In the genomic region with DNA sequence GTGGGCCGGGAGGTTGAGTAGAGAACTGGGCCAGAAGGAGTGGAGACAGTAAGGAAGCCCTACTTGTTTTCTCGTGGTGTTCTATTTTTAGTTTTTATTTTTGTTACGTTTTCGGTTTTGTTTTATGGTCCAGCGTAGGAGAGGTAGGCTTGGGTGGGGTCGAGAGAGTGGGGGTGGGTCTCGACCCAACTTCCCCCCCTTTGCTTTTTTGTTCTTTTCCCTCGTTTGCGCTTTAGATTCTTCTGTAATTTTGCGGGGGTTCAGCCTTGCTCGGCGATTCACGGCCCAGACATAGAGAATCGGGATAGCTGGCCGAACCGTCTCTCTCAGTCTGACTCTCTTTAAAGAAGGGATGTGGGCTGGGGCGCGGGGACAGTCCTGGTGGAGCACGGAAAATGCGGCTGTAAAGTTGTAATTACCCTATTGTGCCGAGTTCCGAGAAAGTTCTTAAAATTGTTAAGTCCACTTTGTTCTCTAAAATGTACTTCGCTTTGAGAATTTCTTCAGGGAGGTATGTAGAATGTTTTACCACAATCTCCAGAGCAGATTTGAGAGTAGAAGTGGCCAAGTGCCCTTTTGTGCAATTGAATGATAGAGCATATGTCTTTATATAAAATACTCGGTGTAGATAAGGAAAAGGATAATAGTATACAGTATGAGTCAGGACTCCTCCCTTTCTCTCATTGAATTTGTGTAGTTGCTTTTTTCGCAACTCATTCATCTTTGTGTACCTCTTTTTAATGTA, we compare ENCODE assay signal across 2 cellular contexts.
TF ChIP-seq lines count a peak whose summit lies in the region.

No MANE protein-coding gene starts in this region.

TF ChIP-seq in IMR-90, 13 proteins besides CTCF, POLR2A, EP300 and RAD21 (continued from another document):
- TF ChIP-seq, protein P1, sequence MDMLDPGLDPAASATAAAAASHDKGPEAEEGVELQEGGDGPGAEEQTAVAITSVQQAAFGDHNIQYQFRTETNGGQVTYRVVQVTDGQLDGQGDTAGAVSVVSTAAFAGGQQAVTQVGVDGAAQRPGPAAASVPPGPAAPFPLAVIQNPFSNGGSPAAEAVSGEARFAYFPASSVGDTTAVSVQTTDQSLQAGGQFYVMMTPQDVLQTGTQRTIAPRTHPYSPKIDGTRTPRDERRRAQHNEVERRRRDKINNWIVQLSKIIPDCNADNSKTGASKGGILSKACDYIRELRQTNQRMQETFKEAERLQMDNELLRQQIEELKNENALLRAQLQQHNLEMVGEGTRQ (IDR thresholded peaks at IDR 0.05; ENCODE audit: low read depth, low read length) = no peak
- TF ChIP-seq MAZ (IDR thresholded peaks at IDR 0.05; ENCODE audit: borderline replicate concordance, low read depth, low read length) (no peak), CEBPB (IDR thresholded peaks at IDR 0.05; ENCODE audit: low read depth, low read length) (0 out of 2 replicates have a peak, but pooled peaks have one; percentile 10), MAFK (IDR thresholded peaks at IDR 0.05; ENCODE audit: low read depth, low read length) (no peak), FOS (IDR thresholded peaks at IDR 0.05; ENCODE audit: low read depth, low read length) (no peak), RFX5 (IDR thresholded peaks at IDR 0.05; ENCODE audit: low read depth, low read length) (no peak)
- TF ChIP-seq, protein P2, sequence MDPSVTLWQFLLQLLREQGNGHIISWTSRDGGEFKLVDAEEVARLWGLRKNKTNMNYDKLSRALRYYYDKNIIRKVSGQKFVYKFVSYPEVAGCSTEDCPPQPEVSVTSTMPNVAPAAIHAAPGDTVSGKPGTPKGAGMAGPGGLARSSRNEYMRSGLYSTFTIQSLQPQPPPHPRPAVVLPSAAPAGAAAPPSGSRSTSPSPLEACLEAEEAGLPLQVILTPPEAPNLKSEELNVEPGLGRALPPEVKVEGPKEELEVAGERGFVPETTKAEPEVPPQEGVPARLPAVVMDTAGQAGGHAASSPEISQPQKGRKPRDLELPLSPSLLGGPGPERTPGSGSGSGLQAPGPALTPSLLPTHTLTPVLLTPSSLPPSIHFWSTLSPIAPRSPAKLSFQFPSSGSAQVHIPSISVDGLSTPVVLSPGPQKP (IDR thresholded peaks at IDR 0.05; ENCODE audit: borderline replicate concordance, low read depth, low read length) = no peak

TF ChIP-seq in liver, 16 proteins besides CTCF, POLR2A, EP300 and RAD21 (continued from another document):
- TF ChIP-seq, protein P3, sequence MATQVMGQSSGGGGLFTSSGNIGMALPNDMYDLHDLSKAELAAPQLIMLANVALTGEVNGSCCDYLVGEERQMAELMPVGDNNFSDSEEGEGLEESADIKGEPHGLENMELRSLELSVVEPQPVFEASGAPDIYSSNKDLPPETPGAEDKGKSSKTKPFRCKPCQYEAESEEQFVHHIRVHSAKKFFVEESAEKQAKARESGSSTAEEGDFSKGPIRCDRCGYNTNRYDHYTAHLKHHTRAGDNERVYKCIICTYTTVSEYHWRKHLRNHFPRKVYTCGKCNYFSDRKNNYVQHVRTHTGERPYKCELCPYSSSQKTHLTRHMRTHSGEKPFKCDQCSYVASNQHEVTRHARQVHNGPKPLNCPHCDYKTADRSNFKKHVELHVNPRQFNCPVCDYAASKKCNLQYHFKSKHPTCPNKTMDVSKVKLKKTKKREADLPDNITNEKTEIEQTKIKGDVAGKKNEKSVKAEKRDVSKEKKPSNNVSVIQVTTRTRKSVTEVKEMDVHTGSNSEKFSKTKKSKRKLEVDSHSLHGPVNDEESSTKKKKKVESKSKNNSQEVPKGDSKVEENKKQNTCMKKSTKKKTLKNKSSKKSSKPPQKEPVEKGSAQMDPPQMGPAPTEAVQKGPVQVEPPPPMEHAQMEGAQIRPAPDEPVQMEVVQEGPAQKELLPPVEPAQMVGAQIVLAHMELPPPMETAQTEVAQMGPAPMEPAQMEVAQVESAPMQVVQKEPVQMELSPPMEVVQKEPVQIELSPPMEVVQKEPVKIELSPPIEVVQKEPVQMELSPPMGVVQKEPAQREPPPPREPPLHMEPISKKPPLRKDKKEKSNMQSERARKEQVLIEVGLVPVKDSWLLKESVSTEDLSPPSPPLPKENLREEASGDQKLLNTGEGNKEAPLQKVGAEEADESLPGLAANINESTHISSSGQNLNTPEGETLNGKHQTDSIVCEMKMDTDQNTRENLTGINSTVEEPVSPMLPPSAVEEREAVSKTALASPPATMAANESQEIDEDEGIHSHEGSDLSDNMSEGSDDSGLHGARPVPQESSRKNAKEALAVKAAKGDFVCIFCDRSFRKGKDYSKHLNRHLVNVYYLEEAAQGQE (IDR thresholded peaks at IDR 0.05) = no peak
